In the genomic region with DNA sequence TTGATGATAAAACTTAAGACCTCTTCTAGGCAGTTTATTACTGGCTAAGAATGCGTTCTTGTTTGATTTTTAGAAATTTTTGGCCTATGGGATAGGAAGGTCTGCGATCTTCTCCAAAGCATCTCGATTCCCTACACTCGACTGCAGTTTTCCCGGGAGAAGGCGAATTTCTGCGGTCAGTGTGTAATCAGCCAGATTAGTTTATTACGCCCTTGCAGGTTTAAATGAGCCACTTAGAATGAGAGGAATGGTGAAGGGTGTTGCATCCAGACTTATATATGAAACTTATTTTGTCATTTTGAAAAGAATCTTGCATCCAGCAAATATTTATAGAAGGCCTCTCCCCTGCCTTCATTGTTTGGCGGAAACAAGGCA, we compare ENCODE assay signal across 1 cellular context.
TF ChIP-seq lines count a peak whose summit lies in the region.

No MANE protein-coding gene starts in this region.

TF ChIP-seq in H1, 55 proteins besides CTCF, POLR2A, EP300 and RAD21:
- TF ChIP-seq TCF12 (IDR thresholded peaks at IDR 0.05; ENCODE audit: low read depth, low read length) (no peak), POLR2AphosphoS5 (IDR thresholded peaks at IDR 0.05; ENCODE audit: low read depth, low read length) (no peak), RXRA (IDR thresholded peaks at IDR 0.05; ENCODE audit: insufficient read depth, low read depth, low read length) (no peak), CREB1 (IDR thresholded peaks at IDR 0.05) (no peak), SIN3A (conservative IDR thresholded peaks at IDR 0.05 in 1 of 2, IDR thresholded peaks at IDR 0.05 in 1 of 2; ENCODE audit: low read depth in 1 of 2, low read length in 2 of 2) (no peak), SAP30 (IDR thresholded peaks at IDR 0.05; ENCODE audit: insufficient read depth, insufficient replicate concordance, low read length) (no peak), SP1 (IDR thresholded peaks at IDR 0.05; ENCODE audit: low read depth, low read length) (no peak), TEAD4 (IDR thresholded peaks at IDR 0.05; ENCODE audit: low read depth, low read length) (no peak), BRCA1 (IDR thresholded peaks at IDR 0.05; ENCODE audit: low read depth, low read length) (no peak), SIX5 (IDR thresholded peaks at IDR 0.05; ENCODE audit: low read depth, low read length) (no peak)
TF ChIP-seq in H1: peak in this region for 0.
